Comparison of ENCODE assay signal across 14 cellular contexts in the genomic region with DNA sequence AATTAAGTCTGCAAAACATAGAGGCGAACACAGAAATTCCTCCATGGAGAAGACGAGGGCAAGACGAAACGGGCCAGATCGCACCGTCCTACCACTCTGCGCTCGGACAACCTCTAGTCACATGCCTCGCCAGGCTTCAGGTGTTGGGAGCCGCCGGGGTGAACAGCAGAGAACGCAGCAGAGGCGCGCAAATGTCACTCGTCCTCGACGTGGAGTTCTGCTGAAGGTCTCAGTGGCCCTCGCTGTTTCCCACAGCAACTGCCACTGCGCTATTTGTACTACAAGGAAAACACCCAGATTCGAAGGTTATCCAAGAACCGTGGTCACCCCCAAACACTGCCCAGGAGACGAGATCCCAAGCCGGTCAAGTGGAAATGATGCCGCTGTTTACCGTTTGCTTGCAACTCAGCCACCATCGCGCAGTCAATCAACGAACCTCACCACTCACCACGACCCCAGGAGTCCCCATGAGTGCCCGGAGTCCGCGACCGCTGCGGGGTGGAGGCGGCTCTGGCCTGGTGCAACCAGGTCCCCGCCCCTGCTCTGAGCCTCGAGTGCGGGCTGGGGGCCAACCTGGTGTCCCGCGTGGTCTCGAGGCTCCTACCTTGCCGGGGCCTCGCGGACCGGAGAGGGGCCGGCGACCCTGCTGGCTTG. TPM values are rescaled to one million over a fixed set of nuclear protein-coding genes. Genes with fewer than 3 reads are reported as not detected.
DNase-seq lines count a peak whose midpoint lies in the region; ATAC-seq, FAIRE-seq and TF ChIP-seq lines count a peak whose summit lies in the region.
"Had no signal": no experiment of that assay in that cellular context is flagged by ENCODE, and none has a peak within 500 bp of the region (broad histone marks: within the 10 kb centered on the region; RNA-seq: fewer than 3 reads in every experiment).

No MANE protein-coding gene starts in this region.

- TF ChIP-seq CTCF in right atrium auricular region (IDR thresholded peaks at IDR 0.05): no peak
- TF ChIP-seq CTCF in pancreas (IDR thresholded peaks at IDR 0.05): no peak
- TF ChIP-seq CTCF in vagina (IDR thresholded peaks at IDR 0.05): no peak
- TF ChIP-seq CTCF in dorsolateral prefrontal cortex (IDR thresholded peaks at IDR 0.05 in 54 of 56, conservative IDR thresholded peaks at IDR 0.05 in 2 of 56; ENCODE audit: low read depth in 1 of 56, partially characterized antibody in 56 of 56): no peak
- no peak for TF ChIP-seq CTCF in BE2C (IDR thresholded peaks at IDR 0.05; ENCODE audit: low read depth, low read length)

- H3K36me3 ChIP-seq in right atrium auricular region: no peaks in the 10 kb centered on the region
- H3K36me3 ChIP-seq in iPS-18a (ENCODE audit: control insufficient read depth, low read depth, low read length): peaks cover 14% of the 10 kb centered on the region
- no peaks in the 10 kb centered on the region for H3K36me3 ChIP-seq in pancreas
- H3K36me3 ChIP-seq in vagina: no peaks in the 10 kb centered on the region
- H3K36me3 ChIP-seq in BE2C: peaks cover 10% of the 10 kb centered on the region

- H3K9ac ChIP-seq in iPS-18a (ENCODE audit: low read length): peak overlapping the region; percentile 16

- H3K9me3 ChIP-seq in right atrium auricular region (no peaks in the 10 kb centered on the region), iPS-18a (ENCODE audit: control insufficient read depth, low read depth, low read length) (no peaks in the 10 kb centered on the region), pancreas (no peaks in the 10 kb centered on the region), vagina (no peaks in the 10 kb centered on the region), BE2C (no peaks in the 10 kb centered on the region)
- H3K9me3 ChIP-seq: A549 had no signal

- H3K27ac ChIP-seq in right atrium auricular region: peak overlapping the region; percentile 61 to 97
- H3K27ac ChIP-seq in iPS-18a (ENCODE audit: low read length): no peak overlapping the region
- H3K27ac ChIP-seq in pancreas: peak overlapping the region; percentile 73 to 95 (median 82)
- peak overlapping the region; percentile 67 for H3K27ac ChIP-seq in vagina
- H3K27ac ChIP-seq in dorsolateral prefrontal cortex: peak overlapping the region in 27 of 59 donors; percentile 84 to 98 (median 94)
- H3K27ac ChIP-seq: A549, brain microvascular endothelial cell had no signal

- WGBS in pancreas, 2 donors: 80 to 82% methylated on average over 47 of the region's 47 CpGs

- no peak for FAIRE-seq in pancreas (lab: Jason Lieb, UNC)
- FAIRE-seq: A549 had no signal

- TF ChIP-seq POLR2A in vagina (IDR thresholded peaks at IDR 0.05): no peak

- H3K27me3 ChIP-seq in right atrium auricular region: no peaks in the 10 kb centered on the region
- no peaks in the 10 kb centered on the region for H3K27me3 ChIP-seq in iPS-18a (ENCODE audit: control insufficient read depth, insufficient read depth, low read length)
- H3K27me3 ChIP-seq in pancreas: no peaks in the 10 kb centered on the region
- H3K27me3 ChIP-seq in vagina: no peaks in the 10 kb centered on the region
- H3K27me3 ChIP-seq in dorsolateral prefrontal cortex: no peaks in the 10 kb centered on the region
- H3K27me3 ChIP-seq in BE2C: no peaks in the 10 kb centered on the region
- H3K27me3 ChIP-seq: brain microvascular endothelial cell had no signal

- ATAC-seq in left ventricle myocardium superior: no peak
- no peak for ATAC-seq in pancreas
- ATAC-seq: A549; activated T-cell treated with anti-CD3 and anti-CD28 coated beads, Interleukin-2, amount 50 U/mL, for 4 hours had no signal

- H3K4me1 ChIP-seq in right atrium auricular region (peaks cover 0 to 96% of the 10 kb centered on the region in 2 donors), iPS-18a (ENCODE audit: control insufficient read depth, low read depth, low read length) (peaks cover 79% of the 10 kb centered on the region), pancreas (peaks cover 78 to 97% (median 89%) of the 10 kb centered on the region in 3 donors), vagina (peaks cover 96% of the 10 kb centered on the region), BE2C (peaks cover 17% of the 10 kb centered on the region)

- H3K4me3 ChIP-seq in right atrium auricular region (peak overlapping the region in 1 of 2 donors; percentile 13), iPS-18a (ENCODE audit: low read length) (peak overlapping the region; percentile 38), pancreas (peak overlapping the region in 2 of 4 donors; percentile 46 to 49), vagina (peak overlapping the region; percentile 40 to 44), dorsolateral prefrontal cortex (no peak overlapping the region), BE2C (ENCODE audit: low read depth, low read length) (no peak overlapping the region)
- H3K4me3 ChIP-seq: A549 had no signal

- intact Hi-C loops in left ventricle myocardium superior (cut with micrococcal nuclease) (loop anchor here (10.0 kb wide), 1 partner anchor 66 kb away; no protein-coding TSS in a partner anchor), pancreas (cut with DNase I) (no loop called here), vagina (cut with DNase I) (no loop called here), dorsolateral prefrontal cortex (cut with DNase I) (no loop called here)

- DNase-seq in right atrium auricular region (ENCODE audit: low spot score) (no peak), left ventricle myocardium superior (no peak), pancreas (peak in 3 of 6 donors; percentile 64 to 81 (median 69)), vagina (ENCODE audit: extremely low spot score in 2 of 2) (no peak), dorsolateral prefrontal cortex (no peak), BE2C (no peak), NCI-H526 treated with DMSO at 0.1 percent for 48 hours (lab: John Stamatoyannopoulos, UW) (no peak)
- DNase-seq: activated B cell treated with CpG ODN at 0.5 μM for 24 hours; activated T-cell treated with anti-CD3 and anti-CD28 coated beads, Interleukin-2, amount 50 U/mL, for 4 hours; brain microvascular endothelial cell; GOT3; stimulated activated CD4-positive, alpha-beta T cell treated with anti-CD3 and anti-CD28 coated beads, Interleukin-4, amount 100 ng/mL, for 24 hours had no signal

RNA-seq across cellular contexts. Expression of a gene that starts 9.1 kb away (rescaled TPM):
- total RNA-seq in right atrium auricular region: 10 to 100 TPM; 26.0 to 36.0 TPM
- 29.3 TPM for total RNA-seq in left ventricle myocardium superior
- total RNA-seq in pancreas: 10 to 100 TPM; 29.0 to 60.8 (median 32.4) TPM
- polyA plus RNA-seq in pancreas: 10 to 100 TPM; 21.4 to 22.2 TPM
- 74.4 TPM for total RNA-seq in vagina
- total RNA-seq in dorsolateral prefrontal cortex: 10 to 100 TPM; 31.4 to 73.2 (median 44.4) TPM
- 99.8 TPM for polyA plus RNA-seq in BE2C (2012; ENCODE audit: insufficient read depth, insufficient read length, low read depth)

Comparison
In these comparisons a context has a peak if more than half of its experiments do, and no peak if none do; other contexts are left out.
1. H3K4me3 ChIP-seq: peak in iPS-18a (single experiment) and vagina (2 of 2); none in dorsolateral prefrontal cortex (0 of 59) and BE2C (single experiment).